Comparison of ENCODE assay signal across 8 cellular contexts in the genomic region with DNA sequence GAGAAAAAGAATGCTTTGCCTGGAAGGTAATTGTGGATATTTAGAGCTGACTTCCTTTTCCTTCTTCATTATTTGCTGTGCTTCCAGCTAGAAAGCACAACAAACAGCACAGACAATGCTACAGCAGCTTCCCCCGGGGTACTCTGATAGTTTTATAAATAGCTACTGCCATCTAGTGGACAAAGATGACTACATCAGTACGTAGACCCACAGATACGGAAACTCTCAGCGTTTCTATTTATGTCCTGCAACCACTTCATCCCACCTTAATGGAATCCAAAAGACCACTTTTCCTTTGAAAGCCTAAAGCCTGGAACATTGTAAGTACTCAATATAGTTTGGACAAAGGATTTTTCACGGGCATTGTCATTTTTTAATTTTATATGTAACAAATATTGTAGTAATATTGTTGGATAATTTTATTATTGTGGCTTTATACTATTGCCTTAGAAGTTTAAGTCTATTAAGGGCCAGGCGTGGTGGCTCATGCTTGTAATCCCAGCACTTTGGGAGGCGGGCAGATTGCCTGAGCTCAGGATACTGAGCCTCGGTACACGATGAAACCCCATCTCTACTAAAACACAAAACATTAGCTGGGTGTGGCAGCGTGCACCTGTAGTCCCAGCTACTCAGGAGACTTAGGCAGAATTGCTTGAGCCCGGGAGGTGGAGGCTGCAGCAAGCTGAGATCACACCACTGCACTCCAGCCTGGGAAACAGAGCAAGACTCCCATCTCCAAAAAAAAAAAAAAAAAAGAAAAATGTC. TPM values are rescaled to one million over a fixed set of nuclear protein-coding genes. Genes with fewer than 3 reads are reported as not detected.
DNase-seq lines count a peak whose midpoint lies in the region; ATAC-seq and TF ChIP-seq lines count a peak whose summit lies in the region.

No MANE protein-coding gene starts in this region.

- no peaks in the 10 kb centered on the region for H3K27me3 ChIP-seq in naive thymus-derived CD4-positive, alpha-beta T cell (ENCODE audit: control insufficient read depth in 2 of 2, insufficient read depth in 2 of 2, low read length in 2 of 2)

- H3K4me1 Mint-ChIP-seq in T-helper 17 cell = peaks cover 47% of the 10 kb centered on the region
- H3K4me1 Mint-ChIP-seq in naive thymus-derived CD4-positive, alpha-beta T cell = peaks cover 42 to 60% (median 55%) of the 10 kb centered on the region in 7 donors

- H3K27ac ChIP-seq in naive thymus-derived CD4-positive, alpha-beta T cell (ENCODE audit: low read depth, low read length) = peak overlapping the region; percentile 38

- peak; percentile 64 for DNase-seq in COLO829 (ENCODE audit: low spot score)
- peak; percentile 72 for DNase-seq in NCI-H2081 treated with DMSO at 0.1 percent for 48 hours (lab: John Stamatoyannopoulos, UW)
- DNase-seq in T-helper 17 cell = no peak
- peak; percentile 72 to 80 for DNase-seq in erythroblast (lab: John Stamatoyannopoulos, UW)
- DNase-seq in naive thymus-derived CD4-positive, alpha-beta T cell = peak in 7 of 9 donors; percentile 52 to 75 (median 67)
- no peak for DNase-seq in activated CD4-positive, CD25-positive, alpha-beta regulatory T cell (lab: John Stamatoyannopoulos, UW)

- in situ Hi-C loops in GM18951 (cut with MboI; ENCODE audit: low sequenced_read_pairs, unreplicated experiment) = no loop called here

- peak overlapping the region; percentile 61 for H3K27ac Mint-ChIP-seq in T-helper 17 cell
- peak overlapping the region; percentile 69 to 100 (median 92) for H3K27ac Mint-ChIP-seq in naive thymus-derived CD4-positive, alpha-beta T cell

- TF ChIP-seq POLR2A in GM18951 (IDR thresholded peaks at IDR 0.05; ENCODE audit: extremely low read depth, insufficient read depth, insufficient read length) (peak; percentile 35), erythroblast (IDR thresholded peaks at IDR 0.05; ENCODE audit: low read length) (peak; percentile 37)

- POLR2A ChIA-PET in naive thymus-derived CD4-positive, alpha-beta T cell (lab: Charles Lee) = interaction anchor here (0.6 to 24.1 kb wide), 17 partner anchors 9 to 1862 kb away, joined by 3 to 653 read pairs (median 3); partner anchors contain the start of gene HSPA8

- H3K9me3 ChIP-seq in T-helper 17 cell (ENCODE audit: control insufficient read depth, low read length, poor library complexity, severe bottlenecking) = no peaks in the 10 kb centered on the region
- H3K9me3 ChIP-seq in naive thymus-derived CD4-positive, alpha-beta T cell (ENCODE audit: control insufficient read depth in 2 of 3, low read length in 3 of 3) = no peaks in the 10 kb centered on the region

- no peaks in the 10 kb centered on the region for H3K9me3 Mint-ChIP-seq in naive thymus-derived CD4-positive, alpha-beta T cell

- H3K4me3 ChIP-seq in naive thymus-derived CD4-positive, alpha-beta T cell (ENCODE audit: low read length) = peak overlapping the region; percentile 11

- peaks cover 14% of the 10 kb centered on the region for H3K36me3 Mint-ChIP-seq in T-helper 17 cell (ENCODE audit: low read depth)
- H3K36me3 Mint-ChIP-seq in naive thymus-derived CD4-positive, alpha-beta T cell = peaks cover 10 to 58% (median 42%) of the 10 kb centered on the region in 5 donors

- intact Hi-C loops in naive thymus-derived CD4-positive, alpha-beta T cell (cut with micrococcal nuclease) = loop anchor here (1.0 to 10.0 kb wide), 7 partner anchors 8 to 258 kb away; partner anchors contain the start of gene HSPA8 (in 1 of the 2)

- no peaks in the 10 kb centered on the region for H3K27me3 Mint-ChIP-seq in T-helper 17 cell
- H3K27me3 Mint-ChIP-seq in naive thymus-derived CD4-positive, alpha-beta T cell = no peaks in the 10 kb centered on the region

- ATAC-seq in HG03135 (IDR thresholded peaks at IDR 0.05; ENCODE audit: unreplicated experiment) (peak; percentile 58), T-helper 17 cell (peak; percentile 79)
- ATAC-seq in naive thymus-derived CD4-positive, alpha-beta T cell = peak; percentile 87

- peaks cover 33 to 59% (median 40%) of the 10 kb centered on the region in 3 experiments for H3K36me3 ChIP-seq in naive thymus-derived CD4-positive, alpha-beta T cell (ENCODE audit: control insufficient read depth in 2 of 3, insufficient read depth in 3 of 3, low read length in 3 of 3)

- H3K4me1 ChIP-seq in naive thymus-derived CD4-positive, alpha-beta T cell (ENCODE audit: control insufficient read depth in 2 of 2, insufficient read depth in 2 of 2, low read length in 2 of 2) = peaks cover 50 to 56% of the 10 kb centered on the region in 2 donors

- CTCF ChIA-PET in naive thymus-derived CD4-positive, alpha-beta T cell (lab: Charles Lee) = interaction anchor here (0.5 to 9.3 kb wide), 27 partner anchors 7 to 259 kb away, joined by 3 to 119 read pairs (median 4); partner anchors contain the start of gene HSPA8

- peak overlapping the region; percentile 19 for H3K4me3 Mint-ChIP-seq in T-helper 17 cell
- peak overlapping the region in 9 of 10 donors; percentile 20 to 100 (median 65) for H3K4me3 Mint-ChIP-seq in naive thymus-derived CD4-positive, alpha-beta T cell

RNA-seq across cellular contexts. Expression of gene HSPA8, which starts 7.5 kb away (rescaled TPM):
- total RNA-seq in T-helper 17 cell = 1,000 to 10,000 TPM; 1,034 to 1,253 TPM
- total RNA-seq in naive thymus-derived CD4-positive, alpha-beta T cell = 1,000 to 10,000 TPM in 1 of 5 experiments, 100 to 1,000 TPM in 4; 763 to 2,366 (median 830) TPM
- polyA plus RNA-seq in naive thymus-derived CD4-positive, alpha-beta T cell = 1,000 to 10,000 TPM; 1,206 to 1,808 TPM

Comparison
In these comparisons a context has a peak if more than half of its experiments do, and no peak if none do; other contexts are left out.
1. DNase-seq: peak in COLO829 (single experiment), NCI-H2081 treated with DMSO at 0.1 percent for 48 hours (single experiment), erythroblast (2 of 2) and naive thymus-derived CD4-positive, alpha-beta T cell (7 of 9); none in T-helper 17 cell (0 of 3) and activated CD4-positive, CD25-positive, alpha-beta regulatory T cell (0 of 4).
2. Peak in every context shown above with its lines, with median percentiles within 50 percentile points of each other: ATAC-seq.